In genomic region chr9:78189461-78189860, GRCh38 we compare ENCODE assay signal across 26 cellular contexts. TPM values are rescaled to one million over a fixed set of nuclear protein-coding genes. Genes with fewer than 3 reads are reported as not detected.
DNase-seq lines count a peak whose midpoint lies in the region; ATAC-seq, FAIRE-seq and TF ChIP-seq lines count a peak whose summit lies in the region.
"Had no signal": no experiment of that assay in that cellular context is flagged by ENCODE, and none has a peak within 500 bp of the region (broad histone marks: within the 10 kb centered on the region; RNA-seq: fewer than 3 reads in every experiment).

No MANE protein-coding gene starts in this region.

- no peak overlapping the region for H2BK120ac ChIP-seq in mesenchymal stem cell (ENCODE audit: low read depth, low read length)

- H3K27ac ChIP-seq in mesenchymal stem cell (ENCODE audit: low read length, poor library complexity, severe bottlenecking) = no peak overlapping the region
- no peak overlapping the region for H3K27ac ChIP-seq in kidney (ENCODE audit: low read depth in 2 of 2, low read length in 2 of 2)
- H3K27ac ChIP-seq: cardiac muscle cell, GM23248, neural progenitor cell, sigmoid colon, SJSA1 had no signal

- peaks cover 0 to 7% of the 10 kb centered on the region in 2 experiments for H3K27me3 ChIP-seq in mesenchymal stem cell (ENCODE audit: control insufficient read depth in 1 of 2, insufficient read depth in 1 of 2, low read length in 2 of 2)
- H3K27me3 ChIP-seq: cardiac muscle cell, neural progenitor cell, sigmoid colon, SJSA1 had no signal

- DNase-seq in A172 (ENCODE audit: low spot score) = peak; percentile 74
- DNase-seq in RPMI7951 (ENCODE audit: low read depth) = peak; percentile 55
- peak; percentile 45 for DNase-seq in epithelial cell of proximal tubule (ENCODE audit: low read depth)
- DNase-seq in myocyte (ENCODE audit: low read depth) = peak; percentile 26
- no peak for DNase-seq in mesenchymal stem cell
- DNase-seq in kidney = no peak
- DNase-seq in DMS153 (lab: John Stamatoyannopoulos, UW) = no peak
- DNase-seq: 8988T; activated CD4-positive, alpha-beta T cell treated with anti-CD3 and anti-CD28 coated beads for 36 hours; activated CD8-positive, alpha-beta memory T cell treated with anti-CD3 and anti-CD28 coated beads for 24 hours; activated gamma-delta T cell treated with Interleukin-2 at 50 U/mL for 16 hours; activated T-cell treated with anti-CD3 and anti-CD28 coated beads, Interleukin-2, amount 50 U/mL, for 24 hours; GDM1; GM23248; heart right ventricle; left ventricle myocardium superior; NCI-H1436; NCI-H510A treated with DMSO at 0.1 percent for 48 hours; posterior cingulate gyrus; sigmoid colon; stimulated activated CD4-positive, alpha-beta T cell treated with anti-CD3 and anti-CD28 coated beads, Interleukin-15, amount 100 ng/mL, for 24 hours had no signal

- H3K14ac ChIP-seq in mesenchymal stem cell (ENCODE audit: low read length in 2 of 2) = no peak overlapping the region

- no peak overlapping the region for H3K4ac ChIP-seq in mesenchymal stem cell (ENCODE audit: low read depth in 1 of 2, low read length in 2 of 2)

- H2AFZ ChIP-seq in mesenchymal stem cell (ENCODE audit: low read depth, low read length) = no peak overlapping the region
- H2AFZ ChIP-seq: GM23248, neural progenitor cell had no signal

- H3K18ac ChIP-seq in mesenchymal stem cell (ENCODE audit: low read depth in 1 of 2, low read length in 2 of 2) = no peak overlapping the region

- H2BK5ac ChIP-seq in mesenchymal stem cell (ENCODE audit: low read depth, low read length, poor library complexity, severe bottlenecking) = no peak overlapping the region

- H4K91ac ChIP-seq in mesenchymal stem cell (ENCODE audit: low read length) = no peak overlapping the region

- H3K23ac ChIP-seq in mesenchymal stem cell (ENCODE audit: low read length in 2 of 2) = no peak overlapping the region

- no peaks in the 10 kb centered on the region for H3K79me1 ChIP-seq in mesenchymal stem cell (replicated peaks; ENCODE audit: low read length, poor library complexity, severe bottlenecking)

- WGBS in mesenchymal stem cell = 84% methylated on average over 5 of the region's 5 CpGs

- H2AK5ac ChIP-seq in mesenchymal stem cell (ENCODE audit: low read length, severe bottlenecking) = no peak overlapping the region

- no peak overlapping the region for H3K9ac ChIP-seq in mesenchymal stem cell (ENCODE audit: low read length)
- H3K9ac ChIP-seq in kidney (ENCODE audit: low read length in 2 of 2) = no peak overlapping the region
- H3K9ac ChIP-seq: GM23248, neural progenitor cell had no signal

- TF ChIP-seq CTCF in epithelial cell of proximal tubule (conservative IDR thresholded peaks at IDR 0.05; ENCODE audit: low read depth, low read length) (no peak), kidney (IDR thresholded peaks at IDR 0.05; ENCODE audit: borderline replicate concordance, extremely low read depth, insufficient read depth) (no peak)

- H3K36me3 ChIP-seq in mesenchymal stem cell (ENCODE audit: control insufficient read depth in 1 of 2, insufficient read depth in 2 of 2, low read depth in 1 of 2, low read length in 2 of 2) (no peaks in the 10 kb centered on the region), kidney (ENCODE audit: control insufficient read depth in 1 of 2, insufficient read depth in 2 of 2, low read length in 2 of 2) (no peaks in the 10 kb centered on the region)
- H3K36me3 ChIP-seq: cardiac muscle cell, heart right ventricle, neural progenitor cell, sigmoid colon, SJSA1 had no signal

- H3K4me1 ChIP-seq in mesenchymal stem cell (ENCODE audit: control insufficient read depth, insufficient read depth, low read depth, low read length) (no peaks in the 10 kb centered on the region), kidney (ENCODE audit: control insufficient read depth in 1 of 2, insufficient read depth in 1 of 2, low read depth in 1 of 2, low read length in 2 of 2) (no peaks in the 10 kb centered on the region)
- H3K4me1 ChIP-seq: sigmoid colon, SJSA1 had no signal

- no peak overlapping the region for H2BK15ac ChIP-seq in mesenchymal stem cell (ENCODE audit: low read depth, poor library complexity, severe bottlenecking)

- intact Hi-C loops in kidney (cut with DNase I) = no loop called here

- H3K4me3 ChIP-seq in epithelial cell of proximal tubule (ENCODE audit: low read depth, low read length) (no peak overlapping the region), mesenchymal stem cell (ENCODE audit: insufficient read depth in 1 of 2, low read depth in 1 of 2, low read length in 2 of 2) (no peak overlapping the region), kidney (ENCODE audit: low read length in 2 of 2) (no peak overlapping the region)
- H3K4me3 ChIP-seq: cardiac muscle cell, GM23248, heart right ventricle, neural progenitor cell, sigmoid colon, SJSA1 had no signal

- no peaks in the 10 kb centered on the region for H3K9me3 ChIP-seq in mesenchymal stem cell (ENCODE audit: control insufficient read depth, low read length)
- no peaks in the 10 kb centered on the region for H3K9me3 ChIP-seq in kidney (ENCODE audit: control insufficient read depth in 1 of 2, low read length in 2 of 2)
- H3K9me3 ChIP-seq: heart right ventricle, sigmoid colon, SJSA1 had no signal

- H2BK12ac ChIP-seq in mesenchymal stem cell (ENCODE audit: low read length in 2 of 2) = no peak overlapping the region

- FAIRE-seq in kidney (lab: Jason Lieb, UNC) = no peak

- no peak for ATAC-seq in GM21825 (IDR thresholded peaks at IDR 0.05; ENCODE audit: unreplicated experiment)
- ATAC-seq: activated CD4-positive, alpha-beta T cell treated with anti-CD3 and anti-CD28 coated beads for 36 hours; heart right ventricle; Panc1 had no signal

- no peak overlapping the region for H4K8ac ChIP-seq in mesenchymal stem cell (ENCODE audit: low read length)

- H3K4me2 ChIP-seq in mesenchymal stem cell (ENCODE audit: low read length, poor library complexity, severe bottlenecking) = no peak overlapping the region
- H3K4me2 ChIP-seq: neural progenitor cell had no signal

RNA-seq across cellular contexts. Expression of gene CEP78, which starts 46.4 kb away (rescaled TPM):
- total RNA-seq in A172 (2014; rRNA removed; shearing (Covaris generic)) = 57.7 and 63.7 TPM in 2 replicates
- 28.0 and 32.3 TPM in 2 replicates for total RNA-seq in RPMI7951 (2014; rRNA removed; shearing (Covaris generic))
- total RNA-seq in epithelial cell of proximal tubule (32.2 and 39.0 TPM in 2 replicates), myocyte (10.0 and 11.3 TPM in 2 replicates), kidney (8.9 TPM)
- 8.0 TPM for polyA plus RNA-seq in myocyte (2012)
- polyA plus RNA-seq in mesenchymal stem cell (2013, experiment 1 of 2) = 6.0 TPM
- 5.7 TPM for polyA plus RNA-seq in mesenchymal stem cell (2013, experiment 2 of 2)
- polyA plus RNA-seq in kidney (ENCODE audit: insufficient read depth, low read depth, low replicate concordance) = 7.5 TPM

Comparison
In these comparisons a context has a peak if more than half of its experiments do, and no peak if none do; other contexts are left out.
1. DNase-seq: peak in A172 (single experiment), RPMI7951 (single experiment), epithelial cell of proximal tubule (single experiment) and myocyte (single experiment); none in mesenchymal stem cell (single experiment), kidney (single experiment) and DMS153 (single experiment).